Comparison of ENCODE assay signal across 9 cellular contexts in genomic region chr2:112048887-112049286, GRCh38. TPM values are rescaled to one million over a fixed set of nuclear protein-coding genes. Genes with fewer than 3 reads are reported as not detected.
A peak's percentile ranks its signal among the peaks of the same experiment; 100 is the strongest.
DNase-seq lines count a peak whose midpoint lies in the region; ATAC-seq and TF ChIP-seq lines count a peak whose summit lies in the region.
"Had no signal": no experiment of that assay in that cellular context is flagged by ENCODE, and none has a peak within 500 bp of the region (broad histone marks: within the 10 kb centered on the region; RNA-seq: fewer than 3 reads in every experiment).

No MANE protein-coding gene starts in this region.

- H3K27ac Mint-ChIP-seq in Caco-2 (ENCODE audit: unreplicated experiment), result no peak overlapping the region
- H3K27ac Mint-ChIP-seq: natural killer cell treated with Interleukin-12 subunit alpha and Interleukin-12 subunit beta and Interleukin-15 and Interleukin-18, amount 100 ng/mL, for 72 hours had no signal

- no peaks in the 10 kb centered on the region for H3K27me3 Mint-ChIP-seq in Caco-2 (ENCODE audit: insufficient read depth, unreplicated experiment)

- H3K4me1 ChIP-seq in Caco-2 (peaks cover 26% of the 10 kb centered on the region), right cardiac atrium (ENCODE audit: control insufficient read depth, insufficient read depth, low read length) (no peaks in the 10 kb centered on the region), smooth muscle cell (ENCODE audit: low read depth) (peaks cover 11% of the 10 kb centered on the region)

- H3K36me3 ChIP-seq in Caco-2 (ENCODE audit: control insufficient read depth, insufficient read depth, low read length) (no peaks in the 10 kb centered on the region), smooth muscle cell (ENCODE audit: low read depth) (peaks cover 3% of the 10 kb centered on the region)

- TF ChIP-seq CTCF in Caco-2 (IDR thresholded peaks at IDR 0.05; ENCODE audit: insufficient read depth in 1 of 2, low read depth in 1 of 2, low read length in 1 of 2, severe bottlenecking in 1 of 2, unreplicated experiment in 1 of 2) (peak; percentile 71 to 81), smooth muscle cell (IDR thresholded peaks at IDR 0.05; ENCODE audit: borderline replicate concordance, insufficient read depth, poor library complexity, severe bottlenecking) (peak; percentile 92)

- H4K20me1 ChIP-seq in smooth muscle cell (ENCODE audit: low read depth), result peaks cover 5% of the 10 kb centered on the region

- H3K4me3 ChIP-seq in Caco-2 (ENCODE audit: low read depth, low read length), result no peak overlapping the region
- no peak overlapping the region for H3K4me3 ChIP-seq in right cardiac atrium (ENCODE audit: low read length)
- H3K4me3 ChIP-seq in smooth muscle cell, result no peak overlapping the region

- peaks cover 3% of the 10 kb centered on the region for H3K79me2 ChIP-seq in smooth muscle cell (ENCODE audit: low read depth)

- peak; percentile 79 for ATAC-seq in GM21723 (IDR thresholded peaks at IDR 0.05; ENCODE audit: unreplicated experiment)
- ATAC-seq in right cardiac atrium, result peak; percentile 66 to 72
- ATAC-seq in GM18502 (IDR thresholded peaks at IDR 0.05; ENCODE audit: poor library complexity, unreplicated experiment), result no peak

- no peak overlapping the region for H3K9ac ChIP-seq in smooth muscle cell (ENCODE audit: low read depth)

- peaks cover 21% of the 10 kb centered on the region for H3K9me3 Mint-ChIP-seq in Caco-2 (ENCODE audit: unreplicated experiment)
- H3K9me3 Mint-ChIP-seq: natural killer cell treated with Interleukin-12 subunit alpha and Interleukin-12 subunit beta and Interleukin-15 and Interleukin-18, amount 100 ng/mL, for 72 hours had no signal

- H3K4me1 Mint-ChIP-seq in Caco-2 (ENCODE audit: low read depth, unreplicated experiment), result peaks cover 21% of the 10 kb centered on the region

- H3K27me3 ChIP-seq in Caco-2 (replicated peaks; ENCODE audit: control insufficient read depth, insufficient read depth, low read length) (no peaks in the 10 kb centered on the region), right cardiac atrium (ENCODE audit: control insufficient read depth, insufficient read depth) (no peaks in the 10 kb centered on the region), smooth muscle cell (ENCODE audit: low read depth) (no peaks in the 10 kb centered on the region)

- BruUV-seq in Caco-2 (replicated peaks; lab: Mats Ljungman, UMichigan), result no TSS peak

- H2AFZ ChIP-seq in smooth muscle cell (ENCODE audit: low read depth), result no peak overlapping the region

- H3K4me3 Mint-ChIP-seq in Caco-2 (ENCODE audit: unreplicated experiment), result no peak overlapping the region
- H3K4me3 Mint-ChIP-seq: natural killer cell treated with Interleukin-12 subunit alpha and Interleukin-12 subunit beta and Interleukin-15 and Interleukin-18, amount 100 ng/mL, for 72 hours had no signal

- intact Hi-C loops in Caco-2 (cut with micrococcal nuclease; ENCODE audit: unreplicated experiment), result loop anchor here (1.0 to 2.0 kb wide), 3 partner anchors 28 to 162 kb away; partner anchors contain the start of gene MERTK
- intact Hi-C loops in right cardiac atrium (cut with DNase I), result loop anchor here (1.0 to 5.0 kb wide), 3 partner anchors 152 to 162 kb away; partner anchors contain the start of gene MERTK (in 1 of the 4)

- H3F3A ChIP-seq in smooth muscle cell (ENCODE audit: low read depth), result peaks cover 8% of the 10 kb centered on the region

- 31% methylated on average over 3 of the region's 3 CpGs for WGBS in right cardiac atrium
- 45% methylated on average over 3 of the region's 3 CpGs for WGBS in smooth muscle cell (ENCODE audit: low lambda C conversion rate)

- no peak overlapping the region for H3K4me2 ChIP-seq in smooth muscle cell

- POLR2A ChIA-PET in Caco-2 (lab: Charles Lee), result no interaction called here

- peaks cover 5% of the 10 kb centered on the region for H3K36me3 Mint-ChIP-seq in Caco-2 (ENCODE audit: insufficient read depth, unreplicated experiment)

- CTCF ChIA-PET in Caco-2 (lab: Charles Lee), result interaction anchor here (0.7 to 2.8 kb wide), 2 partner anchors 161 to 628 kb away, joined by 4 to 13 read pairs; no protein-coding TSS in a partner anchor

- H3K9me3 ChIP-seq in Caco-2, result peaks cover 15% of the 10 kb centered on the region
- H3K9me3 ChIP-seq in right cardiac atrium (ENCODE audit: control insufficient read depth, low read length), result no peaks in the 10 kb centered on the region
- H3K9me3 ChIP-seq in smooth muscle cell (replicated peaks; ENCODE audit: low read depth), result no peaks in the 10 kb centered on the region

- H3K27ac ChIP-seq in right cardiac atrium (ENCODE audit: low read length), result no peak overlapping the region
- H3K27ac ChIP-seq in smooth muscle cell (ENCODE audit: low read depth), result no peak overlapping the region

- DNase-seq in Caco-2 (peak in 1 of 2 experiments; percentile 51), NCI-H345 (lab: John Stamatoyannopoulos, UW) (peak; percentile 50), amniotic epithelial cell (ENCODE audit: low read depth) (peak; percentile 64), right cardiac atrium (no peak), smooth muscle cell (lab: John Stamatoyannopoulos, UW; ENCODE audit: unreplicated experiment) (no peak), HK-2 (ENCODE audit: unreplicated experiment) (no peak)

RNA-seq across cellular contexts. Expression of gene TMEM87B, which starts 6.2 kb away (rescaled TPM):
- 16.3 and 17.1 TPM in 2 replicates for total RNA-seq in Caco-2 (2022)
- total RNA-seq in right cardiac atrium, result 10 to 100 TPM in 1 of 4 donors, 1 to 10 TPM in 3; 7.2 to 10.8 (median 9.7) TPM
- 4.4 TPM for polyA plus RNA-seq in right cardiac atrium
- 109 and 117 TPM in 2 replicates for total RNA-seq in smooth muscle cell
- 26.9 and 27.2 TPM in 2 replicates for polyA plus RNA-seq in smooth muscle cell

Comparison
In these comparisons a context has a peak if more than half of its experiments do, and no peak if none do; other contexts are left out.
1. DNase-seq: peak in NCI-H345 (single experiment) and amniotic epithelial cell (single experiment); none in right cardiac atrium (0 of 3), smooth muscle cell (single experiment) and HK-2 (single experiment).